In genomic region chr14:78405071-78405856, GRCh38 we compare ENCODE assay signal across 2 cellular contexts.
TF ChIP-seq lines count a peak whose summit lies in the region.

No MANE protein-coding gene starts in this region.

TF ChIP-seq in SK-N-SH, 30 proteins besides CTCF, POLR2A, EP300 and RAD21 (continued from another document):
- TF ChIP-seq REST (IDR thresholded peaks at IDR 0.05; ENCODE audit: low read depth, low read length) (no peak), TAF1 (IDR thresholded peaks at IDR 0.05; ENCODE audit: borderline replicate concordance, low read depth, low read length) (no peak), USF2 (IDR thresholded peaks at IDR 0.05; ENCODE audit: borderline replicate concordance, low read depth, low read length) (no peak), EZH2phosphoT487 (IDR thresholded peaks at IDR 0.05; ENCODE audit: borderline replicate concordance, low read depth) (no peak), MEF2A (IDR thresholded peaks at IDR 0.05; ENCODE audit: borderline replicate concordance, low read depth) (no peak), IRF3 (IDR thresholded peaks at IDR 0.05; ENCODE audit: low read depth, low read length) (no peak)
TF ChIP-seq in SK-N-SH: peak in this region for 0.

TF ChIP-seq in SK-N-SH treated with all-trans-retinoic acid at 6 μM for 48 hours, 23 proteins besides CTCF, POLR2A, EP300 and RAD21 (continued from another document):
- TF ChIP-seq CSRNP3 (CRISPR knock-in tag; IDR thresholded peaks at IDR 0.05) = no peak
- no peak for TF ChIP-seq TCF4 (CRISPR knock-in tag; IDR thresholded peaks at IDR 0.05; ENCODE audit: borderline replicate concordance)
- TF ChIP-seq ZFP3 (CRISPR knock-in tag; IDR thresholded peaks at IDR 0.05) = no peak
- TF ChIP-seq BACH2 (CRISPR knock-in tag; IDR thresholded peaks at IDR 0.05; ENCODE audit: borderline replicate concordance) = no peak
- TF ChIP-seq PPARA (CRISPR knock-in tag; IDR thresholded peaks at IDR 0.05; ENCODE audit: borderline replicate concordance) = no peak
- TF ChIP-seq OSR1 (CRISPR knock-in tag; IDR thresholded peaks at IDR 0.05) = no peak
- TF ChIP-seq ARNTL (CRISPR knock-in tag; IDR thresholded peaks at IDR 0.05; ENCODE audit: borderline replicate concordance, low read depth) = no peak
